Comparison of ENCODE assay signal across 11 cellular contexts in the genomic region with DNA sequence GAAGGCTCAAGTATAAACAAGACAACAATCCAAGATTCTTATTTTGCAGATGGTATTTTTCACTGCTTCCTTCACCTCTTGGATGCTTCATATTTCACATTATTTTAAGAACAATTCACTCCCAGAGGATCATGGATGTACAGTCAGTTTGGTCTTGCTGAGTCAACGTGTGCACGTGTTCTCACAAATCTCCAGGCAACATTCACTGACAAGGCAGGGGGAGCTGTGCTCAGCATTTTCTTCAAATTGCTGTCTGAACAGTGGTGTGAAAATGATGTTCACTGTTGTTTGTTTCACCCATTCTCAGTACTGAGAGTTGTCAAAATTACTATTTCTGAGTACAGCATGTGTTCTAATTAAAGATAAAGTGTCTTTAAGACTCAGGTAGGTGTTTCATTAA.
A peak's percentile ranks its signal among the peaks of the same experiment; 100 is the strongest.
DNase-seq lines count a peak whose midpoint lies in the region; ATAC-seq and TF ChIP-seq lines count a peak whose summit lies in the region.
"Had no signal": no experiment of that assay in that cellular context is flagged by ENCODE, and none has a peak within 500 bp of the region (broad histone marks: within the 10 kb centered on the region; RNA-seq: fewer than 3 reads in every experiment).

No MANE protein-coding gene starts in this region.

- no peak overlapping the region for H2BK5ac ChIP-seq in neuronal stem cell (ENCODE audit: low read length)

- ATAC-seq in HG02973 (IDR thresholded peaks at IDR 0.05; ENCODE audit: unreplicated experiment) (no peak), HG03135 (IDR thresholded peaks at IDR 0.05; ENCODE audit: unreplicated experiment) (no peak)
- ATAC-seq: GM12878 had no signal

- H3K4me1 Mint-ChIP-seq in chondrocyte (ENCODE audit: low read depth), result peaks cover 21% of the 10 kb centered on the region

- H3K9ac ChIP-seq in neural cell (ENCODE audit: low read length) (no peak overlapping the region), neuronal stem cell (ENCODE audit: low read depth, low read length, poor library complexity) (no peak overlapping the region)

- H3K27me3 ChIP-seq in neural cell (ENCODE audit: insufficient read depth, low read depth, low read length) (no peaks in the 10 kb centered on the region), neuronal stem cell (ENCODE audit: control insufficient read depth in 3 of 3, insufficient read depth in 3 of 3, low read depth in 1 of 3, low read length in 3 of 3) (no peaks in the 10 kb centered on the region)

- no peaks in the 10 kb centered on the region for H3K27me3 Mint-ChIP-seq in chondrocyte (ENCODE audit: low read depth)

- TF ChIP-seq RAD21 in neural cell (conservative IDR thresholded peaks at IDR 0.05), result no peak

- H2AK5ac ChIP-seq in neuronal stem cell (ENCODE audit: low read depth, low read length), result no peak overlapping the region

- no peak overlapping the region for H3K4ac ChIP-seq in neuronal stem cell (ENCODE audit: low read length)

- H3K18ac ChIP-seq in neuronal stem cell (ENCODE audit: low read length), result no peak overlapping the region

- WGBS in neuronal stem cell (ENCODE audit: extremely low coverage in 2 of 2, insufficient read length in 2 of 2, insufficient replicate concordance in 1 of 2), 2 donors, result no CpG with 5 or more reads among the region's 2 CpGs

- H3K27ac Mint-ChIP-seq in chondrocyte (ENCODE audit: unreplicated experiment), result no peak overlapping the region

- TF ChIP-seq EP300 in neural cell (conservative IDR thresholded peaks at IDR 0.05; ENCODE audit: poor library complexity, severe bottlenecking), result no peak

- H3K23ac ChIP-seq in neuronal stem cell (ENCODE audit: low read depth, low read length, poor library complexity), result no peak overlapping the region

- no peak overlapping the region for H3K27ac ChIP-seq in neural cell (ENCODE audit: low read length)
- no peak overlapping the region for H3K27ac ChIP-seq in neuronal stem cell (replicated peaks; ENCODE audit: low read length)
- H3K27ac ChIP-seq: PC-9 had no signal

- H2BK15ac ChIP-seq in neuronal stem cell (ENCODE audit: low read length), result no peak overlapping the region

- H3K4me3 ChIP-seq in GM12864 (ENCODE audit: low read depth, low read length), result no peak overlapping the region
- H3K4me3 ChIP-seq in NB4 (ENCODE audit: low read depth, low read length), result no peak overlapping the region
- H3K4me3 ChIP-seq in neural cell (ENCODE audit: low read length), result no peak overlapping the region
- no peak overlapping the region for H3K4me3 ChIP-seq in neuronal stem cell (ENCODE audit: low read length in 2 of 2)
- H3K4me3 ChIP-seq: GM12878, PC-9 had no signal

- H3K36me3 Mint-ChIP-seq in chondrocyte (ENCODE audit: low read depth), result no peaks in the 10 kb centered on the region

- H3K4me3 Mint-ChIP-seq in chondrocyte (ENCODE audit: unreplicated experiment), result no peak overlapping the region

- no peaks in the 10 kb centered on the region for H3K9me2 ChIP-seq in neural cell (ENCODE audit: insufficient read depth, low read length)

- TF ChIP-seq CTCF in GM12864 (IDR thresholded peaks at IDR 0.05; ENCODE audit: low read depth, low read length, missing control alignments) (peak; percentile 10), NB4 (IDR thresholded peaks at IDR 0.05; ENCODE audit: low read depth, low read length) (no peak), chondrocyte (IDR thresholded peaks at IDR 0.05) (peak; percentile 74), neural cell (IDR thresholded peaks at IDR 0.05; ENCODE audit: poor library complexity, severe bottlenecking) (peak; percentile 48)

- H4K91ac ChIP-seq in neuronal stem cell (ENCODE audit: low read depth, low read length, poor library complexity), result no peak overlapping the region

- peaks cover 3% of the 10 kb centered on the region for H3F3A ChIP-seq in neural cell (ENCODE audit: insufficient read depth, low read length, poor library complexity, severe bottlenecking)

- no peaks in the 10 kb centered on the region for H3K4me1 ChIP-seq in neuronal stem cell (ENCODE audit: control insufficient read depth in 2 of 2, insufficient read depth in 1 of 2, low read depth in 1 of 2, low read length in 2 of 2)

- H2AFZ ChIP-seq in neural cell (ENCODE audit: low read depth, low read length), result no peak overlapping the region
- H2AFZ ChIP-seq in neuronal stem cell (ENCODE audit: low read length), result no peak overlapping the region
- H2AFZ ChIP-seq: PC-9 had no signal

- H3K79me1 ChIP-seq in neuronal stem cell (ENCODE audit: low read depth, low read length), result no peaks in the 10 kb centered on the region

- no peaks in the 10 kb centered on the region for H4K20me1 ChIP-seq in neural cell (ENCODE audit: insufficient read depth)

- H3K79me2 ChIP-seq in neural cell (replicated peaks; ENCODE audit: insufficient read depth, low read length), result no peaks in the 10 kb centered on the region

- H3K4me2 ChIP-seq in neural cell (ENCODE audit: low read length) (no peak overlapping the region), neuronal stem cell (ENCODE audit: insufficient read depth, low read length, poor library complexity, severe bottlenecking) (no peak overlapping the region)
- H3K4me2 ChIP-seq: PC-9 had no signal

- no peaks in the 10 kb centered on the region for H3K9me3 ChIP-seq in neural cell (ENCODE audit: low read length)
- no peaks in the 10 kb centered on the region for H3K9me3 ChIP-seq in neuronal stem cell (replicated peaks in 1 of 2; ENCODE audit: control insufficient read depth in 2 of 2, insufficient read depth in 1 of 2, low read depth in 1 of 2, low read length in 2 of 2)

- H2BK12ac ChIP-seq in neuronal stem cell (ENCODE audit: low read length), result no peak overlapping the region

- DNase-seq in GM12864 (ENCODE audit: low read depth) (no peak), NB4 (ENCODE audit: low read depth) (peak; percentile 15), chondrocyte (ENCODE audit: low spot score) (no peak), 8988T (no peak), neuronal stem cell (ENCODE audit: low spot score) (no peak)
- DNase-seq: effector CD4-positive, alpha-beta T cell; PC-9 had no signal

- H4K8ac ChIP-seq in neuronal stem cell (ENCODE audit: low read depth, low read length), result no peak overlapping the region

- H3K14ac ChIP-seq in neuronal stem cell (ENCODE audit: low read length), result no peak overlapping the region

- no peaks in the 10 kb centered on the region for H3K36me3 ChIP-seq in neural cell (ENCODE audit: insufficient read depth, low read length)
- no peaks in the 10 kb centered on the region for H3K36me3 ChIP-seq in neuronal stem cell (replicated peaks in 1 of 2; ENCODE audit: control insufficient read depth in 2 of 2, insufficient read depth in 2 of 2, low read length in 2 of 2)

- no peak for TF ChIP-seq POLR2A in NB4 (IDR thresholded peaks at IDR 0.05; ENCODE audit: extremely low read depth, insufficient read length)

- H2BK120ac ChIP-seq in neuronal stem cell (ENCODE audit: low read depth, low read length), result no peak overlapping the region

- H3K9me3 Mint-ChIP-seq in chondrocyte (ENCODE audit: low read depth), result no peaks in the 10 kb centered on the region

TF ChIP-seq in neural cell, 6 proteins besides CTCF, POLR2A, EP300 and RAD21:
- no peak for TF ChIP-seq TAF1 (IDR thresholded peaks at IDR 0.05; ENCODE audit: low read depth)
- TF ChIP-seq POLR2AphosphoS5 (IDR thresholded peaks at IDR 0.05), result peak; percentile 40
- no peak for TF ChIP-seq MXI1 (conservative IDR thresholded peaks at IDR 0.05; ENCODE audit: poor library complexity, severe bottlenecking)
